1 cellular context compared by ENCODE assay signal in the genomic region with DNA sequence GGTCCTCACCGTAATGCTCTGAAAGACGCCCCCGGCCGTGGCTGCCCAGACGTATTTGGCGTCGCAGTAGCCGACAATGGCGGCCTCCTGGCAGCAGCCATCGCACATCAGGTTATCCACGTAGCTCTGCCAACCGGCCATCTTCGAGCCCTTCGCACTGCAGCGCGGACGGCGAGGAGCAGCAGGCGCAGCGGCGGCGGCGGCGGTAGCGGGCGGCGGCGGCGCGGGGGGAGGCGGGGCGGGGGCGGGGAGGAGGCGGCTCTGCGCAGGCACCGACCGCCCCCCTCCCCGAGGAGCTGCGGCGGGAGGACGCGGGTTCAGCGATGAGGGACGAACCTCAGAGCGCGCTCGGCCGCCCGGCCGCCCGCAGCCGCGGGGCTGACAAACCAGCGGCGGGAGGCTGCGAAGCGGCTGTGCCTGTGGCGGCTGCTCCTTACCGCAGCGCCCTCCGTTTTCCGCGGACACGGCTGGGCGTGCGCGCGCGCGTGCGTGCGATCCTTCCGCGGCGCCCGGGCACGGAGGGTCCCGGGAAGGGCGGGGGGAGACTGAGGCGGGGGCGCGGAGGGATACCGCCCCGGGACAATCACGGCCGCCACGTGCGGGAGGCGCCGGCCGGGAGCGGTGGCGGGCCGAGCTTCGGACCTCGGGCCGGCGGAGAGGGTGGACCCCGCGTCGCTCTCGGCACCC.
A peak's percentile ranks its signal among the peaks of the same experiment; 100 is the strongest.
TF ChIP-seq lines count a peak whose summit lies in the region.

TSS of gene PFN2 (minus strand) at position 180 of the 687 bp plus-strand sequence. CDS start at position 141, 39 bp downstream.

TF ChIP-seq in HepG2, 621 proteins besides CTCF, POLR2A, EP300 and RAD21 (continued from another document and continues in another):
- TF ChIP-seq, protein P1, sequence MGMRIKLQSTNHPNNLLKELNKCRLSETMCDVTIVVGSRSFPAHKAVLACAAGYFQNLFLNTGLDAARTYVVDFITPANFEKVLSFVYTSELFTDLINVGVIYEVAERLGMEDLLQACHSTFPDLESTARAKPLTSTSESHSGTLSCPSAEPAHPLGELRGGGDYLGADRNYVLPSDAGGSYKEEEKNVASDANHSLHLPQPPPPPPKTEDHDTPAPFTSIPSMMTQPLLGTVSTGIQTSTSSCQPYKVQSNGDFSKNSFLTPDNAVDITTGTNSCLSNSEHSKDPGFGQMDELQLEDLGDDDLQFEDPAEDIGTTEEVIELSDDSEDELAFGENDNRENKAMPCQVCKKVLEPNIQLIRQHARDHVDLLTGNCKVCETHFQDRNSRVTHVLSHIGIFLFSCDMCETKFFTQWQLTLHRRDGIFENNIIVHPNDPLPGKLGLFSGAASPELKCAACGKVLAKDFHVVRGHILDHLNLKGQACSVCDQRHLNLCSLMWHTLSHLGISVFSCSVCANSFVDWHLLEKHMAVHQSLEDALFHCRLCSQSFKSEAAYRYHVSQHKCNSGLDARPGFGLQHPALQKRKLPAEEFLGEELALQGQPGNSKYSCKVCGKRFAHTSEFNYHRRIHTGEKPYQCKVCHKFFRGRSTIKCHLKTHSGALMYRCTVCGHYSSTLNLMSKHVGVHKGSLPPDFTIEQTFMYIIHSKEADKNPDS (CRISPR knock-in tag; IDR thresholded peaks at IDR 0.05): no peak; the same call in 1 of the 2 replicates
- TF ChIP-seq SKI (IDR thresholded peaks at IDR 0.05; ENCODE audit: partially characterized antibody): peak; percentile 11
- TF ChIP-seq PRPF4 (IDR thresholded peaks at IDR 0.05; ENCODE audit: low read depth, low read length, poor library complexity, severe bottlenecking): no peak
- TF ChIP-seq SP140L (CRISPR knock-in tag; IDR thresholded peaks at IDR 0.05; ENCODE audit: borderline replicate concordance): peak; percentile 31; the same call in 1 of the 2 replicates
- TF ChIP-seq SMARCE1 (IDR thresholded peaks at IDR 0.05; ENCODE audit: borderline replicate concordance): no peak
- TF ChIP-seq TAF15 (IDR thresholded peaks at IDR 0.05; ENCODE audit: low read depth, low read length, poor library complexity, severe bottlenecking): no peak
- no peak for TF ChIP-seq MBD4 (IDR thresholded peaks at IDR 0.05; ENCODE audit: borderline replicate concordance, low read length)
- no peak for TF ChIP-seq ZNF614 (CRISPR knock-in tag; IDR thresholded peaks at IDR 0.05; ENCODE audit: borderline replicate concordance)
- no peak for TF ChIP-seq FOXA1 (IDR thresholded peaks at IDR 0.05)
- TF ChIP-seq FOXA1 (CRISPR knock-in tag; IDR thresholded peaks at IDR 0.05): no peak
- peak; percentile 82; the same call in 1 of the 2 replicates for TF ChIP-seq ZNF142 (CRISPR knock-in tag; IDR thresholded peaks at IDR 0.05)
- TF ChIP-seq, protein P2, sequence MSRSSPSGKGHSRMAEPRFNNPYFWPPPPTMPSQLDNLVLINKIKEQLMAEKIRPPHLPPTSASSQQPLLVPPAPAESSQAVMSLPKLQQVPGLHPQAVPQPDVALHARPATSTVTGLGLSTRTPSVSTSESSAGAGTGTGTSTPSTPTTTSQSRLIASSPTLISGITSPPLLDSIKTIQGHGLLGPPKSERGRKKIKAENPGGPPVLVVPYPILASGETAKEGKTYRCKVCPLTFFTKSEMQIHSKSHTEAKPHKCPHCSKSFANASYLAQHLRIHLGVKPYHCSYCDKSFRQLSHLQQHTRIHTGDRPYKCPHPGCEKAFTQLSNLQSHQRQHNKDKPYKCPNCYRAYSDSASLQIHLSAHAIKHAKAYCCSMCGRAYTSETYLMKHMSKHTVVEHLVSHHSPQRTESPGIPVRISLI (CRISPR knock-in tag; IDR thresholded peaks at IDR 0.05; ENCODE audit: borderline replicate concordance): no peak; the same call in 1 of the 2 replicates
- 0 out of 2 replicates have a peak, but pooled peaks have one; percentile 42 for TF ChIP-seq ZFYVE20 (CRISPR knock-in tag; IDR thresholded peaks at IDR 0.05; ENCODE audit: borderline replicate concordance, low read depth)
- TF ChIP-seq ZNF780A (CRISPR knock-in tag; IDR thresholded peaks at IDR 0.05): 0 out of 2 replicates have a peak, but pooled peaks have one; percentile 49
- peak; percentile 81 for TF ChIP-seq KAT7 (CRISPR knock-in tag; IDR thresholded peaks at IDR 0.05; ENCODE audit: borderline replicate concordance)
- TF ChIP-seq SATB2 (CRISPR knock-in tag; IDR thresholded peaks at IDR 0.05): peak; percentile 68; the same call in 1 of the 2 replicates
- peak; percentile 96 for TF ChIP-seq MXD4 (CRISPR knock-in tag; IDR thresholded peaks at IDR 0.05)
- no peak for TF ChIP-seq MLLT10 (CRISPR knock-in tag; IDR thresholded peaks at IDR 0.05)
- no peak for TF ChIP-seq MTA3 (CRISPR knock-in tag; IDR thresholded peaks at IDR 0.05)
- TF ChIP-seq YEATS4 (CRISPR knock-in tag; IDR thresholded peaks at IDR 0.05; ENCODE audit: borderline replicate concordance): peak; percentile 88
- TF ChIP-seq AHR (CRISPR knock-in tag; IDR thresholded peaks at IDR 0.05): 0 out of 2 replicates have a peak, but pooled peaks have one; percentile 25
- TF ChIP-seq, protein P3, sequence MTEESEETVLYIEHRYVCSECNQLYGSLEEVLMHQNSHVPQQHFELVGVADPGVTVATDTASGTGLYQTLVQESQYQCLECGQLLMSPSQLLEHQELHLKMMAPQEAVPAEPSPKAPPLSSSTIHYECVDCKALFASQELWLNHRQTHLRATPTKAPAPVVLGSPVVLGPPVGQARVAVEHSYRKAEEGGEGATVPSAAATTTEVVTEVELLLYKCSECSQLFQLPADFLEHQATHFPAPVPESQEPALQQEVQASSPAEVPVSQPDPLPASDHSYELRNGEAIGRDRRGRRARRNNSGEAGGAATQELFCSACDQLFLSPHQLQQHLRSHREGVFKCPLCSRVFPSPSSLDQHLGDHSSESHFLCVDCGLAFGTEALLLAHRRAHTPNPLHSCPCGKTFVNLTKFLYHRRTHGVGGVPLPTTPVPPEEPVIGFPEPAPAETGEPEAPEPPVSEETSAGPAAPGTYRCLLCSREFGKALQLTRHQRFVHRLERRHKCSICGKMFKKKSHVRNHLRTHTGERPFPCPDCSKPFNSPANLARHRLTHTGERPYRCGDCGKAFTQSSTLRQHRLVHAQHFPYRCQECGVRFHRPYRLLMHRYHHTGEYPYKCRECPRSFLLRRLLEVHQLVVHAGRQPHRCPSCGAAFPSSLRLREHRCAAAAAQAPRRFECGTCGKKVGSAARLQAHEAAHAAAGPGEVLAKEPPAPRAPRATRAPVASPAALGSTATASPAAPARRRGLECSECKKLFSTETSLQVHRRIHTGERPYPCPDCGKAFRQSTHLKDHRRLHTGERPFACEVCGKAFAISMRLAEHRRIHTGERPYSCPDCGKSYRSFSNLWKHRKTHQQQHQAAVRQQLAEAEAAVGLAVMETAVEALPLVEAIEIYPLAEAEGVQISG (CRISPR knock-in tag; IDR thresholded peaks at IDR 0.05): peak; percentile 72
- TF ChIP-seq GTF2F1 (IDR thresholded peaks at IDR 0.05; ENCODE audit: low read length): no peak
- peak; percentile 66; the same call in 1 of the 2 replicates for TF ChIP-seq MTF2 (CRISPR knock-in tag; IDR thresholded peaks at IDR 0.05; ENCODE audit: borderline replicate concordance)
- no peak for TF ChIP-seq ZNF17 (CRISPR knock-in tag; IDR thresholded peaks at IDR 0.05)
- TF ChIP-seq, protein P4, sequence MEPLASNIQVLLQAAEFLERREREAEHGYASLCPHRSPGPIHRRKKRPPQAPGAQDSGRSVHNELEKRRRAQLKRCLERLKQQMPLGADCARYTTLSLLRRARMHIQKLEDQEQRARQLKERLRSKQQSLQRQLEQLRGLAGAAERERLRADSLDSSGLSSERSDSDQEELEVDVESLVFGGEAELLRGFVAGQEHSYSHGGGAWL (CRISPR knock-in tag; IDR thresholded peaks at IDR 0.05): peak; percentile 90
- TF ChIP-seq KDM4B (CRISPR knock-in tag; IDR thresholded peaks at IDR 0.05): no peak; the same call in 1 of the 2 replicates
- no peak for TF ChIP-seq HIVEP1 (CRISPR knock-in tag; IDR thresholded peaks at IDR 0.05)
- TF ChIP-seq CCDC6 (CRISPR knock-in tag; IDR thresholded peaks at IDR 0.05): peak; percentile 97
- TF ChIP-seq ZNF577 (CRISPR knock-in tag; IDR thresholded peaks at IDR 0.05; ENCODE audit: borderline replicate concordance, low read depth): no peak
- no peak for TF ChIP-seq ZNF124 (CRISPR knock-in tag; IDR thresholded peaks at IDR 0.05)
- no peak for TF ChIP-seq ZNF296 (CRISPR knock-in tag; conservative IDR thresholded peaks at IDR 0.05)
- peak; percentile 82; the same call in 1 of the 2 replicates for TF ChIP-seq ZNF234 (CRISPR knock-in tag; conservative IDR thresholded peaks at IDR 0.05)
- TF ChIP-seq AGO1 (IDR thresholded peaks at IDR 0.05; ENCODE audit: low read depth, low read length, poor library complexity, severe bottlenecking): no peak
- no peak for TF ChIP-seq ZNF570 (CRISPR knock-in tag; IDR thresholded peaks at IDR 0.05; ENCODE audit: borderline replicate concordance)
- TF ChIP-seq HMG20B (CRISPR knock-in tag; conservative IDR thresholded peaks at IDR 0.05): no peak
- TF ChIP-seq CAMTA2 (CRISPR knock-in tag; IDR thresholded peaks at IDR 0.05; ENCODE audit: borderline replicate concordance): no peak
- peak; percentile 58; the same call in 1 of the 2 replicates for TF ChIP-seq MLXIP (CRISPR knock-in tag; IDR thresholded peaks at IDR 0.05; ENCODE audit: borderline replicate concordance)
- peak; percentile 91; the same call in 1 of the 2 replicates for TF ChIP-seq ZMAT3 (CRISPR knock-in tag; conservative IDR thresholded peaks at IDR 0.05)
- no peak for TF ChIP-seq GABPA (IDR thresholded peaks at IDR 0.05; ENCODE audit: low read depth, low read length)
- TF ChIP-seq GABPA (CRISPR knock-in tag; IDR thresholded peaks at IDR 0.05; ENCODE audit: low read depth): no peak
- 0 out of 2 replicates have a peak, but pooled peaks have one; percentile 19 for TF ChIP-seq NKX3-1 (CRISPR knock-in tag; IDR thresholded peaks at IDR 0.05)
- TF ChIP-seq ZNF431 (CRISPR knock-in tag; IDR thresholded peaks at IDR 0.05; ENCODE audit: borderline replicate concordance, low read depth): peak; percentile 88; the same call in 1 of the 2 replicates
- TF ChIP-seq ZNF563 (CRISPR knock-in tag; IDR thresholded peaks at IDR 0.05): peak; percentile 90
